ENCODE assay signal across 13 cellular contexts in genomic region chr2:43126817-43127207, GRCh38.
DNase-seq lines count a peak whose midpoint lies in the region; ATAC-seq and TF ChIP-seq lines count a peak whose summit lies in the region.
"Had no signal": no experiment of that assay in that cellular context is flagged by ENCODE, and none has a peak within 500 bp of the region (broad histone marks: within the 10 kb centered on the region; RNA-seq: fewer than 3 reads in every experiment).

No MANE protein-coding gene starts in this region.

- ATAC-seq in central memory CD8-positive, alpha-beta T cell (replicated peaks; ENCODE audit: extremely low read depth, poor library complexity, severe bottlenecking): no peak
- ATAC-seq in aorta (ENCODE audit: low FRiP score): no peak

- H3K9me3 Mint-ChIP-seq in CD14-positive monocyte: peaks cover 0 to 3% (median 0%) of the 10 kb centered on the region in 7 donors
- H3K9me3 Mint-ChIP-seq in central memory CD8-positive, alpha-beta T cell: no peaks in the 10 kb centered on the region
- H3K9me3 Mint-ChIP-seq: CD4-positive, alpha-beta T cell had no signal

- no peak overlapping the region for H3K4me3 Mint-ChIP-seq in CD14-positive monocyte
- H3K4me3 Mint-ChIP-seq in central memory CD8-positive, alpha-beta T cell: no peak overlapping the region

- DNase-seq in CD14-positive monocyte (ENCODE audit: low spot score): no peak
- DNase-seq in central memory CD8-positive, alpha-beta T cell (ENCODE audit: low spot score in 2 of 2): no peak
- peak; percentile 63 for DNase-seq in sigmoid colon
- no peak for DNase-seq in putamen (ENCODE audit: low spot score)
- DNase-seq in aorta: no peak
- no peak for DNase-seq in esophagus squamous epithelium (lab: John Stamatoyannopoulos, UW)
- DNase-seq: ACHN, NCI-H1048, NCI-H2107, NCI-H226, NCI-H524 treated with DMSO at 0.1 percent for 48 hours had no signal

- peaks cover 0 to 4% (median 0%) of the 10 kb centered on the region in 3 donors for H3K27me3 Mint-ChIP-seq in CD14-positive monocyte (ENCODE audit: low read depth in 3 of 3)
- H3K27me3 Mint-ChIP-seq in central memory CD8-positive, alpha-beta T cell: no peaks in the 10 kb centered on the region
- H3K27me3 Mint-ChIP-seq: CD4-positive, alpha-beta T cell had no signal

- H3K27ac ChIP-seq in sigmoid colon: no peak overlapping the region
- H3K27ac ChIP-seq in aorta (ENCODE audit: low read depth in 1 of 2, low read length in 2 of 2): no peak overlapping the region
- H3K27ac ChIP-seq in esophagus squamous epithelium: peak overlapping the region in 2 of 4 donors; percentile 87 to 90

- peaks cover 95% of the 10 kb centered on the region for H3K4me1 Mint-ChIP-seq in CD14-positive monocyte
- peaks cover 67% of the 10 kb centered on the region for H3K4me1 Mint-ChIP-seq in central memory CD8-positive, alpha-beta T cell

- H3K36me3 Mint-ChIP-seq in CD14-positive monocyte: peaks cover 0 to 2% of the 10 kb centered on the region in 2 donors
- H3K36me3 Mint-ChIP-seq in central memory CD8-positive, alpha-beta T cell (ENCODE audit: insufficient read depth): peaks cover 15% of the 10 kb centered on the region

- H3K4me1 ChIP-seq in sigmoid colon (peaks cover 0 to 34% (median 27%) of the 10 kb centered on the region in 4 donors), aorta (ENCODE audit: control insufficient read depth in 1 of 2, insufficient read depth in 2 of 2, low read length in 2 of 2) (no peaks in the 10 kb centered on the region), esophagus squamous epithelium (peaks cover 23 to 66% (median 25%) of the 10 kb centered on the region in 3 donors)

- no peak for TF ChIP-seq RAD21 in Ishikawa (IDR thresholded peaks at IDR 0.05; ENCODE audit: low read depth)

- peak overlapping the region in 5 of 7 donors; percentile 13 to 96 (median 78) for H3K27ac Mint-ChIP-seq in CD14-positive monocyte
- H3K27ac Mint-ChIP-seq in central memory CD8-positive, alpha-beta T cell (ENCODE audit: low read depth): peak overlapping the region; percentile 98

- WGBS in sigmoid colon, 2 donors: 93 to 95% methylated on average over 14 of the region's 14 CpGs
- WGBS in aorta, 2 donors: 94 to 96% methylated on average over 14 of the region's 14 CpGs
- 91 to 100% methylated on average over 6 to 7 of the region's 14 CpGs for WGBS in esophagus squamous epithelium, 2 donors

- no peaks in the 10 kb centered on the region for H3K27me3 ChIP-seq in sigmoid colon
- no peaks in the 10 kb centered on the region for H3K27me3 ChIP-seq in aorta (ENCODE audit: control insufficient read depth in 1 of 2, insufficient read depth in 2 of 2, low read length in 1 of 2)
- H3K27me3 ChIP-seq in esophagus squamous epithelium: no peaks in the 10 kb centered on the region

- intact Hi-C loops in CD14-positive monocyte (cut with micrococcal nuclease): loop anchor here (5.0 to 10.0 kb wide), 2 partner anchors 152 to 355 kb away; no protein-coding TSS in a partner anchor
- intact Hi-C loops in sigmoid colon (cut with DNase I): no loop called here
- intact Hi-C loops in aorta (cut with DNase I): no loop called here
- intact Hi-C loops in esophagus squamous epithelium (cut with DNase I): no loop called here

- H3K9me3 ChIP-seq in sigmoid colon (no peaks in the 10 kb centered on the region), aorta (ENCODE audit: control insufficient read depth, low read length) (no peaks in the 10 kb centered on the region), esophagus squamous epithelium (no peaks in the 10 kb centered on the region)

- TF ChIP-seq POLR2A in sigmoid colon (IDR thresholded peaks at IDR 0.05): no peak
- TF ChIP-seq POLR2A in esophagus squamous epithelium (IDR thresholded peaks at IDR 0.05): no peak

- TF ChIP-seq CTCF in CD14-positive monocyte (IDR thresholded peaks at IDR 0.05) (no peak), sigmoid colon (IDR thresholded peaks at IDR 0.05) (no peak), esophagus squamous epithelium (IDR thresholded peaks at IDR 0.05) (no peak)

- H3K4me3 ChIP-seq in sigmoid colon (no peak overlapping the region), aorta (ENCODE audit: low read length in 2 of 2) (no peak overlapping the region), esophagus squamous epithelium (no peak overlapping the region)

- no peaks in the 10 kb centered on the region for H3K36me3 ChIP-seq in sigmoid colon
- no peaks in the 10 kb centered on the region for H3K36me3 ChIP-seq in aorta (ENCODE audit: control insufficient read depth in 1 of 2, insufficient read depth in 2 of 2, low read length in 1 of 2)
- no peaks in the 10 kb centered on the region for H3K36me3 ChIP-seq in esophagus squamous epithelium

- no peak for TF ChIP-seq EP300 in Ishikawa (IDR thresholded peaks at IDR 0.05; ENCODE audit: borderline replicate concordance)
- no peak for TF ChIP-seq EP300 in sigmoid colon (IDR thresholded peaks at IDR 0.05)

TF ChIP-seq in Ishikawa, 13 proteins besides CTCF, POLR2A, EP300 and RAD21:
- TF ChIP-seq ZBTB7A (IDR thresholded peaks at IDR 0.05; ENCODE audit: low read depth): 0 out of 2 replicates have a peak, but pooled peaks have one; percentile 19
- TF ChIP-seq FOXM1 (IDR thresholded peaks at IDR 0.05; ENCODE audit: borderline replicate concordance, low read depth): no peak

Comparison
In these comparisons a context has a peak if more than half of its experiments do, and no peak if none do; other contexts are left out.
1. intact Hi-C loops: an anchor here in CD14-positive monocyte (5.0 to 10.0 kb wide); none called in sigmoid colon, aorta and esophagus squamous epithelium.